Comparison of ENCODE assay signal across 19 cellular contexts in the genomic region with DNA sequence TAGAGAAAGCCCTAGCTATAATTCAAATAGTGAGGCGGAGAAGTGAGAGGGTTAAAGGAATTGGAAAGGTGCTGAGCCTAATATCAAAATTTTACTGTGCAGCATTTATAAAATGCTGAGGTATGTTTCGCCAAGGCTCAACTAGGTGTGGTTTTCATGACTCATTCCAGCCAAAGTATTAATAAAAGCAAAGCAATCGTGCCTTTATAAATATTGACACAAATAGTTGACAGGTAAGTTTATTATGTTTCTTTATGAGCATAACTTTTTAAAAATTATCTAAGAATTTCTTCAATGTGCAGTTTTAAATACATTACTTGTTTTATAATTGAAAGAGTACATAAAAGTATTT.
DNase-seq lines count a peak whose midpoint lies in the region; ATAC-seq, FAIRE-seq and TF ChIP-seq lines count a peak whose summit lies in the region.
"Had no signal": no experiment of that assay in that cellular context is flagged by ENCODE, and none has a peak within 500 bp of the region (broad histone marks: within the 10 kb centered on the region; RNA-seq: fewer than 3 reads in every experiment).

No MANE protein-coding gene starts in this region.

- H3K27ac ChIP-seq in HUES48 (ENCODE audit: low read depth, low read length), result peak overlapping the region; percentile 97
- H3K27ac ChIP-seq in iPS-18a (ENCODE audit: low read length), result peak overlapping the region; percentile 36
- H3K27ac ChIP-seq in small intestine (ENCODE audit: low read depth in 1 of 2, low read length in 1 of 2), result peak overlapping the region in 1 of 2 donors; percentile 67
- H3K27ac ChIP-seq: BLaER1, KMS-11 had no signal

- H3K9ac ChIP-seq in HUES48 (ENCODE audit: low read depth, low read length) (no peak overlapping the region), iPS-18a (ENCODE audit: low read length) (peak overlapping the region; percentile 2)
- H3K9ac ChIP-seq: BLaER1, KMS-11 had no signal

- ATAC-seq in HG03135 (IDR thresholded peaks at IDR 0.05; ENCODE audit: unreplicated experiment), result no peak
- ATAC-seq in GM21526 (IDR thresholded peaks at IDR 0.05; ENCODE audit: low FRiP score, unreplicated experiment), result no peak

- peak overlapping the region; percentile 38 for H3K4me3 ChIP-seq in HUES48 (ENCODE audit: low read depth, low read length)
- H3K4me3 ChIP-seq in bronchial epithelial cell (ENCODE audit: low read depth, low read length), result no peak overlapping the region
- peak overlapping the region; percentile 33 for H3K4me3 ChIP-seq in iPS-18a (ENCODE audit: low read length)
- no peak overlapping the region for H3K4me3 ChIP-seq in small intestine (ENCODE audit: low read depth in 1 of 2, low read length in 2 of 2)
- H3K4me3 ChIP-seq: BLaER1 had no signal

- H3K27me3 ChIP-seq in HUES48 (ENCODE audit: control insufficient read depth, insufficient read depth, low read length) (no peaks in the 10 kb centered on the region), bronchial epithelial cell (ENCODE audit: control insufficient read depth, insufficient read depth, low read length) (no peaks in the 10 kb centered on the region), iPS-18a (ENCODE audit: control insufficient read depth, insufficient read depth, low read length) (no peaks in the 10 kb centered on the region), small intestine (ENCODE audit: control insufficient read depth in 2 of 2, insufficient read depth in 2 of 2, low read length in 2 of 2) (peaks cover 0 to 1% of the 10 kb centered on the region in 2 donors)
- H3K27me3 ChIP-seq: BLaER1 had no signal

- TF ChIP-seq CTCF in bronchial epithelial cell (IDR thresholded peaks at IDR 0.05; ENCODE audit: insufficient read depth, low read length, severe bottlenecking), result no peak

- H3K4me1 ChIP-seq in HUES48 (ENCODE audit: control insufficient read depth, insufficient read depth, low read length), result peaks cover 41% of the 10 kb centered on the region
- H3K4me1 ChIP-seq in iPS-18a (ENCODE audit: control insufficient read depth, low read depth, low read length), result peaks cover 29% of the 10 kb centered on the region
- peaks cover 7 to 14% of the 10 kb centered on the region in 2 donors for H3K4me1 ChIP-seq in small intestine (ENCODE audit: control insufficient read depth in 2 of 2, insufficient read depth in 1 of 2, low read depth in 1 of 2, low read length in 1 of 2)
- H3K4me1 ChIP-seq: BLaER1 had no signal

- H3K9me3 ChIP-seq in HUES48 (ENCODE audit: control insufficient read depth, insufficient read depth, low read length) (peaks cover 35% of the 10 kb centered on the region), iPS-18a (ENCODE audit: control insufficient read depth, low read depth, low read length) (peaks cover 14% of the 10 kb centered on the region), small intestine (ENCODE audit: control insufficient read depth, low read depth) (no peaks in the 10 kb centered on the region)

- DNase-seq in bronchial epithelial cell (ENCODE audit: low read depth) (peak; percentile 22), small intestine (peak; percentile 77), globus pallidus (ENCODE audit: low spot score) (no peak)
- DNase-seq: Calu3; CD4-positive, alpha-beta memory T cell; NCI-H1048; NCI-H1436 treated with DMSO at 0.1 percent for 48 hours; NCI-H2171 treated with DMSO at 0.1 percent for 48 hours; NCI-H446 treated with DMSO at 0.1 percent for 48 hours; NCI-H748 treated with DMSO at 0.1 percent for 48 hours; NK-92 treated with Interleukin-12 subunit alpha and Interleukin-12 subunit beta, amount 100 ng/mL, for 24 hours; OCI-M1; T-helper 1 cell had no signal

- no peaks in the 10 kb centered on the region for H3K36me3 ChIP-seq in HUES48 (ENCODE audit: control insufficient read depth, insufficient read depth, low read length)
- H3K36me3 ChIP-seq in bronchial epithelial cell (ENCODE audit: control insufficient read depth, insufficient read depth, low read length), result no peaks in the 10 kb centered on the region
- no peaks in the 10 kb centered on the region for H3K36me3 ChIP-seq in iPS-18a (ENCODE audit: control insufficient read depth, low read depth, low read length)
- no peaks in the 10 kb centered on the region for H3K36me3 ChIP-seq in small intestine (ENCODE audit: control insufficient read depth in 2 of 2, insufficient read depth in 2 of 2, low read length in 2 of 2)
- H3K36me3 ChIP-seq: BLaER1 had no signal

- 12 to 37% (median 28%) methylated on average over 3 of the region's 3 CpGs for WGBS in small intestine, 3 donors

- FAIRE-seq in bronchial epithelial cell (lab: Jason Lieb, UNC) (no peak), small intestine (lab: Jason Lieb, UNC) (peak; percentile 19)

Comparison
In these comparisons a context has a peak if more than half of its experiments do, and no peak if none do; other contexts are left out.
1. H3K4me3 ChIP-seq: peak in HUES48 (single experiment) and iPS-18a (single experiment); none in bronchial epithelial cell (single experiment) and small intestine (0 of 2).